Comparison of ENCODE assay signal across 1 cellular context in genomic region chrX:47247206-47247998, GRCh38.
TF ChIP-seq lines count a peak whose summit lies in the region.

No MANE protein-coding gene starts in this region.

TF ChIP-seq in K562, 482 proteins besides CTCF, POLR2A, EP300 and RAD21:
- TF ChIP-seq HDAC3 (IDR thresholded peaks at IDR 0.05; ENCODE audit: borderline replicate concordance, partially characterized antibody) = no peak
- TF ChIP-seq KLF6 (CRISPR knock-in tag; IDR thresholded peaks at IDR 0.05; ENCODE audit: borderline replicate concordance) = no peak
TF ChIP-seq in K562: peak in this region for 0.
